9 cellular contexts compared by ENCODE assay signal in the genomic region with DNA sequence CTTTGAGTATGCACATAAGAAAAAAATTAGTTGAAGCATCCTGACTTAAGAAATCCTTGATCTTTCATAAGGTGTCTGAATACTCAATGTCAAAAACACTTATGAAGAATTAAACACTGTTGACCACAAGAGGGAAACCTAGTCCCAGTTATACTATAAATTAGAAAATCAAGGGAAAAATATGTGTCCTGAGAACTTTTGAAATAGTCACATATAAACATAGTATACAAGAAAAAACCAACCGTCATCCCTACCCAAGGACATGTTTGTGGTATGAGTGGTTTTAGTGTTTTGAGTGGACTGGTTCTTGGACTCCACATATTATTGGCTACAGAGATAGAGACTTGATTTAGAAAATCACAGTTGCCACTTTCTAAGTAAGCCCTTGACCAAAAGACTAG. TPM values are rescaled to one million over a fixed set of nuclear protein-coding genes. Genes with fewer than 3 reads are reported as not detected.
A peak's percentile ranks its signal among the peaks of the same experiment; 100 is the strongest.
DNase-seq lines count a peak whose midpoint lies in the region; TF ChIP-seq lines count a peak whose summit lies in the region.
"Had no signal": no experiment of that assay in that cellular context is flagged by ENCODE, and none has a peak within 500 bp of the region (broad histone marks: within the 10 kb centered on the region; RNA-seq: fewer than 3 reads in every experiment).

No MANE protein-coding gene starts in this region.

- H3K36me3 Mint-ChIP-seq in osteocyte (ENCODE audit: unreplicated experiment): no peaks in the 10 kb centered on the region

- H3K9me3 ChIP-seq in MG63: no peaks in the 10 kb centered on the region
- H3K9me3 ChIP-seq: SJCRH30 had no signal

- H3K9me3 Mint-ChIP-seq in osteocyte (ENCODE audit: unreplicated experiment): no peaks in the 10 kb centered on the region

- no peak overlapping the region for H3K4me3 Mint-ChIP-seq in osteocyte (ENCODE audit: unreplicated experiment)

- no peak overlapping the region for H3K27ac Mint-ChIP-seq in osteocyte (ENCODE audit: unreplicated experiment)

- peaks cover 12% of the 10 kb centered on the region for H3K27me3 ChIP-seq in MG63
- H3K27me3 ChIP-seq: SJCRH30 had no signal

- TF ChIP-seq CTCF in osteocyte (IDR thresholded peaks at IDR 0.05): peak; percentile 55

- no peaks in the 10 kb centered on the region for H3K36me3 ChIP-seq in MG63
- H3K36me3 ChIP-seq: SJCRH30 had no signal

- H3K4me1 Mint-ChIP-seq in osteocyte (ENCODE audit: unreplicated experiment): no peaks in the 10 kb centered on the region

- DNase-seq in GM04504 (ENCODE audit: low read depth) (peak; percentile 3), NCI-H1105 (lab: John Stamatoyannopoulos, UW) (peak; percentile 11), dedifferentiated amniotic fluid mesenchymal stem cell (ENCODE audit: extremely low spot score) (peak; percentile 56), osteocyte (ENCODE audit: extremely low spot score, unreplicated experiment) (no peak), posterior cingulate gyrus (no peak), 8988T (no peak), NCI-H1436 (lab: John Stamatoyannopoulos, UW) (no peak), MG63 (no peak)

- H3K4me3 ChIP-seq in MG63: no peak overlapping the region
- H3K4me3 ChIP-seq: SJCRH30 had no signal

- peaks cover 10% of the 10 kb centered on the region for H3K27me3 Mint-ChIP-seq in osteocyte (ENCODE audit: unreplicated experiment)

- intact Hi-C loops in posterior cingulate gyrus (cut with DNase I): loop anchor here (5.0 kb wide), 1 partner anchor 365 kb away; no protein-coding TSS in a partner anchor

RNA-seq across cellular contexts. Expression of a gene that starts 7.6 kb away (rescaled TPM):
- not detected in 2 replicates for total RNA-seq in osteocyte
- not detected in 2 replicates for total RNA-seq in MG63 (2014; rRNA removed; shearing (Covaris generic); ENCODE audit: low replicate concordance)
- total RNA-seq: SJCRH30 had no signal

RNA-seq across cellular contexts. Expression of a gene that starts 25.1 kb away (rescaled TPM):
- not detected in 2 replicates for total RNA-seq in osteocyte
- not detected in 2 replicates for total RNA-seq in MG63 (2014; rRNA removed; shearing (Covaris generic); ENCODE audit: low replicate concordance)
- total RNA-seq: SJCRH30 had no signal

Comparison
In these comparisons a context has a peak if more than half of its experiments do, and no peak if none do; other contexts are left out.
1. DNase-seq: peak in GM04504 (single experiment), NCI-H1105 (single experiment) and dedifferentiated amniotic fluid mesenchymal stem cell (single experiment); none in osteocyte (single experiment), posterior cingulate gyrus (0 of 10), 8988T (single experiment), NCI-H1436 (single experiment) and MG63 (single experiment).